In the genomic region with DNA sequence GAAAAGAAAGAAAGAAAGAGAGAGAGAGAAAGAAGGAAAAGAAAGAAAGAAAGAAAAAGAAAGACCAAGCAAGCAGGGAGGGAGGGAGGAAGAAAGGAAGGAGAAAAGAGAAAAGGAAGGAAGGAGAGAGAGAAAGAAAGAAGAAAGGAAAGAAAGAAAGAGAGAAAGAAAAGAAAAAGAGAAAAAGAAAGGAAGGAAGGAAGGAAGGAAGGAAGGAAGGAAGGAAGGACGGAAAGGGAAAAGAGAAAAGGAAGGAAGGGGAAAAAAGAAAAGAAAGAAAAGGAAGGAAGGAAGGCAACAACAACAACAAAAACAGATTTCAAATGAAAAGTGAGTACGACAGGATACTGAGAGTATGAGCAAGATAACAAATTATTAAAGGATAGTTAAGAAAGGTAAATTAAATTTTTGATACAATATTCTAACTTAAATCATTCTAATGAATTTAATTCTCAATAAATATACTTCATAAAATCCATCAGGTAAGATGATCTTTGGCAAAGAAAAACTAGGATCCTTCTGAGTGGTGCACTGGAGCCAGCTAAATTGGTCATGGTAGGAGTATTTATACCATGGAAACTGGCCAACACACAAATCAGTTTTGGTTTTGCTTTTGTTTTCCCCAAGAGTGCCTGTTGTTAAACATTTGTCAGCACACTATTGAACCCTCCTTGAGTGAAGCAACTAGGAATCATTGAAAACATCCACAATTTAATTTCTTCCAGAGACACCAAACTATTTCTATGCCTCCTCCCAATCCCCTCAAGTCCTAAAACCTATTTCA, we compare ENCODE assay signal across 8 cellular contexts. TPM values are rescaled to one million over a fixed set of nuclear protein-coding genes. Genes with fewer than 3 reads are reported as not detected.
DNase-seq lines count a peak whose midpoint lies in the region; ATAC-seq and TF ChIP-seq lines count a peak whose summit lies in the region.

No MANE protein-coding gene starts in this region.

- H3K27me3 Mint-ChIP-seq in activated naive CD8-positive, alpha-beta T cell treated with anti-CD3 and anti-CD28 coated beads, Interleukin-2, amount 10 ng/mL, durations not matched to agents 7 days and 5 days: no peaks in the 10 kb centered on the region

- POLR2A ChIA-PET in activated naive CD8-positive, alpha-beta T cell treated with anti-CD3 and anti-CD28 coated beads, Interleukin-2, amount 10 ng/mL, durations not matched to agents 7 days and 5 days (lab: Charles Lee): interaction anchor here (0.8 to 4.1 kb wide), 4 partner anchors 13 to 109 kb away, joined by 5 to 47 read pairs (median 16); partner anchors contain the start of gene DYRK2

- peak; percentile 96 for ATAC-seq in GM21529 (IDR thresholded peaks at IDR 0.05; ENCODE audit: unreplicated experiment)
- peak; percentile 83 for ATAC-seq in activated naive CD8-positive, alpha-beta T cell treated with anti-CD3 and anti-CD28 coated beads, Interleukin-2, amount 10 ng/mL, durations not matched to agents 7 days and 5 days (ENCODE audit: low read depth)
- ATAC-seq in lower lobe of right lung: peak; percentile 55 to 86

- intact Hi-C loops in lower lobe of right lung (cut with DNase I): no loop called here

- H3K4me1 ChIP-seq in lower lobe of right lung: no peaks in the 10 kb centered on the region

- no peak for TF ChIP-seq EP300 in Ishikawa (IDR thresholded peaks at IDR 0.05; ENCODE audit: borderline replicate concordance)

- peaks cover 5% of the 10 kb centered on the region for H3K9me3 Mint-ChIP-seq in activated naive CD8-positive, alpha-beta T cell treated with anti-CD3 and anti-CD28 coated beads, Interleukin-2, amount 10 ng/mL, durations not matched to agents 7 days and 5 days

- H3K4me3 ChIP-seq in lower lobe of right lung: no peak overlapping the region

- H3K4me1 Mint-ChIP-seq in activated naive CD8-positive, alpha-beta T cell treated with anti-CD3 and anti-CD28 coated beads, Interleukin-2, amount 10 ng/mL, durations not matched to agents 7 days and 5 days: peaks cover 36% of the 10 kb centered on the region

- TF ChIP-seq RAD21 in Ishikawa (IDR thresholded peaks at IDR 0.05; ENCODE audit: low read depth): peak; percentile 6; the same call in 1 of the 2 replicates

- peaks cover 13% of the 10 kb centered on the region for H3K36me3 Mint-ChIP-seq in activated naive CD8-positive, alpha-beta T cell treated with anti-CD3 and anti-CD28 coated beads, Interleukin-2, amount 10 ng/mL, durations not matched to agents 7 days and 5 days

- no peaks in the 10 kb centered on the region for H3K9me3 ChIP-seq in lower lobe of right lung

- H3K27ac ChIP-seq in lower lobe of right lung: no peak overlapping the region

- no peaks in the 10 kb centered on the region for H3K27me3 ChIP-seq in lower lobe of right lung (ENCODE audit: low read depth)

- H3K36me3 ChIP-seq in lower lobe of right lung: no peaks in the 10 kb centered on the region

- DNase-seq in EL: peak; percentile 73
- DNase-seq in activated naive CD8-positive, alpha-beta T cell treated with anti-CD3 and anti-CD28 coated beads, Interleukin-2, amount 10 ng/mL, durations not matched to agents 7 days and 5 days: no peak
- no peak for DNase-seq in lower lobe of right lung
- DNase-seq in NCI-H1694 treated with DMSO at 0.1 percent for 48 hours (lab: John Stamatoyannopoulos, UW): no peak
- DNase-seq in effector CD4-positive, alpha-beta T cell: no peak
- no peak for DNase-seq in NCI-H146 treated with DMSO at 0.1 percent for 48 hours (lab: John Stamatoyannopoulos, UW; ENCODE audit: unreplicated experiment)

- TF ChIP-seq CTCF in lower lobe of right lung (IDR thresholded peaks at IDR 0.05): no peak

- H3K4me3 Mint-ChIP-seq in activated naive CD8-positive, alpha-beta T cell treated with anti-CD3 and anti-CD28 coated beads, Interleukin-2, amount 10 ng/mL, durations not matched to agents 7 days and 5 days: peak overlapping the region; percentile 81

- peak overlapping the region; percentile 89 for H3K27ac Mint-ChIP-seq in activated naive CD8-positive, alpha-beta T cell treated with anti-CD3 and anti-CD28 coated beads, Interleukin-2, amount 10 ng/mL, durations not matched to agents 7 days and 5 days

TF ChIP-seq in Ishikawa, 13 proteins besides CTCF, POLR2A, EP300 and RAD21:
- TF ChIP-seq TCF12 (IDR thresholded peaks at IDR 0.05; ENCODE audit: low read depth) (no peak), EGR1 (IDR thresholded peaks at IDR 0.05) (no peak), ZBTB7A (IDR thresholded peaks at IDR 0.05; ENCODE audit: low read depth) (no peak), CEBPB (IDR thresholded peaks at IDR 0.05) (no peak), NFIC (IDR thresholded peaks at IDR 0.05) (peak; percentile 45; the same call in 1 of the 2 replicates)
- TF ChIP-seq, protein P1, sequence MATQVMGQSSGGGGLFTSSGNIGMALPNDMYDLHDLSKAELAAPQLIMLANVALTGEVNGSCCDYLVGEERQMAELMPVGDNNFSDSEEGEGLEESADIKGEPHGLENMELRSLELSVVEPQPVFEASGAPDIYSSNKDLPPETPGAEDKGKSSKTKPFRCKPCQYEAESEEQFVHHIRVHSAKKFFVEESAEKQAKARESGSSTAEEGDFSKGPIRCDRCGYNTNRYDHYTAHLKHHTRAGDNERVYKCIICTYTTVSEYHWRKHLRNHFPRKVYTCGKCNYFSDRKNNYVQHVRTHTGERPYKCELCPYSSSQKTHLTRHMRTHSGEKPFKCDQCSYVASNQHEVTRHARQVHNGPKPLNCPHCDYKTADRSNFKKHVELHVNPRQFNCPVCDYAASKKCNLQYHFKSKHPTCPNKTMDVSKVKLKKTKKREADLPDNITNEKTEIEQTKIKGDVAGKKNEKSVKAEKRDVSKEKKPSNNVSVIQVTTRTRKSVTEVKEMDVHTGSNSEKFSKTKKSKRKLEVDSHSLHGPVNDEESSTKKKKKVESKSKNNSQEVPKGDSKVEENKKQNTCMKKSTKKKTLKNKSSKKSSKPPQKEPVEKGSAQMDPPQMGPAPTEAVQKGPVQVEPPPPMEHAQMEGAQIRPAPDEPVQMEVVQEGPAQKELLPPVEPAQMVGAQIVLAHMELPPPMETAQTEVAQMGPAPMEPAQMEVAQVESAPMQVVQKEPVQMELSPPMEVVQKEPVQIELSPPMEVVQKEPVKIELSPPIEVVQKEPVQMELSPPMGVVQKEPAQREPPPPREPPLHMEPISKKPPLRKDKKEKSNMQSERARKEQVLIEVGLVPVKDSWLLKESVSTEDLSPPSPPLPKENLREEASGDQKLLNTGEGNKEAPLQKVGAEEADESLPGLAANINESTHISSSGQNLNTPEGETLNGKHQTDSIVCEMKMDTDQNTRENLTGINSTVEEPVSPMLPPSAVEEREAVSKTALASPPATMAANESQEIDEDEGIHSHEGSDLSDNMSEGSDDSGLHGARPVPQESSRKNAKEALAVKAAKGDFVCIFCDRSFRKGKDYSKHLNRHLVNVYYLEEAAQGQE (IDR thresholded peaks at IDR 0.05; ENCODE audit: low read depth): no peak

RNA-seq across cellular contexts. Expression of gene DYRK2, which starts 56.1 kb away (rescaled TPM):
- total RNA-seq in activated naive CD8-positive, alpha-beta T cell treated with anti-CD3 and anti-CD28 coated beads, Interleukin-2, amount 10 ng/mL, durations not matched to agents 7 days and 5 days: 100 to 1,000 TPM; 108 to 109 TPM
- total RNA-seq in lower lobe of right lung: 17.6 TPM
